In the genomic region with DNA sequence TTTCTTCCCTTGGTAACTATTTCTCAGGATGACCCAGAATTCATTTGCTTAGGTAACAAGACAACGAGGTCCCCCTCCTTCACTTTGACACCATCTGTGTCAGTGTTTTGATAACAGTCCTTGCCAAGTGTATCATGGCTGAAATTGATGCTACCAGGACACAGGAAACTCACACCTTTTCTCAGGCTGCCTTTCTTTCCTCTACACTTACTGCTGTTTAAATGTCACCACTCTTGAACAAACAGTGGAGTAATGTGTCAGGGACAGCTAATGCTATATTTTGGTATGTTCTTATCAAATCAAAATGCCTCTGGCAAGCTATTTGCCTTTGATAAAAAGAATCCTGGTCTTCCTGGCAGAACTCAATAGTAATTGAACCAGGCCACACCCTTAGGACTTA, we compare ENCODE assay signal across 16 cellular contexts.
DNase-seq lines count a peak whose midpoint lies in the region; ATAC-seq and FAIRE-seq lines count a peak whose summit lies in the region.
"Had no signal": no experiment of that assay in that cellular context is flagged by ENCODE, and none has a peak within 500 bp of the region (broad histone marks: within the 10 kb centered on the region; RNA-seq: fewer than 3 reads in every experiment).

No MANE protein-coding gene starts in this region.

- H3K27ac ChIP-seq in small intestine (ENCODE audit: low read depth in 1 of 2, low read length in 1 of 2): no peak overlapping the region
- H3K27ac ChIP-seq: 22Rv1, GM23248 had no signal

- no peaks in the 10 kb centered on the region for H3K36me3 Mint-ChIP-seq in effector memory CD8-positive, alpha-beta T cell (ENCODE audit: insufficient read depth)
- H3K36me3 Mint-ChIP-seq: CD8-positive, alpha-beta T cell had no signal

- no peaks in the 10 kb centered on the region for H3K4me1 Mint-ChIP-seq in effector memory CD8-positive, alpha-beta T cell (ENCODE audit: low read depth in 2 of 2)

- H3K36me3 ChIP-seq in small intestine (ENCODE audit: control insufficient read depth in 2 of 2, insufficient read depth in 2 of 2, low read length in 2 of 2): no peaks in the 10 kb centered on the region

- DNase-seq in DMS 273 (lab: John Stamatoyannopoulos, UW; ENCODE audit: unreplicated experiment): peak; percentile 21
- no peak for DNase-seq in DMS 273 treated with DMSO at 0.1 percent for 48 hours (lab: John Stamatoyannopoulos, UW)
- DNase-seq in NCI-H2171 treated with DMSO at 0.1 percent for 48 hours (lab: John Stamatoyannopoulos, UW): peak; percentile 67
- peak; percentile 42 for DNase-seq in cerebellum (ENCODE audit: low spot score)
- peak; percentile 10 for DNase-seq in small intestine
- no peak for DNase-seq in effector memory CD8-positive, alpha-beta T cell
- DNase-seq: CD8-positive, alpha-beta T cell; COR-L47; DMS53; GM23248 had no signal

- H3K4me3 ChIP-seq in small intestine (ENCODE audit: low read depth in 1 of 2, low read length in 2 of 2): no peak overlapping the region
- H3K4me3 ChIP-seq: GM12878, GM23248 had no signal

- H3K27ac Mint-ChIP-seq in effector memory CD8-positive, alpha-beta T cell: no peak overlapping the region
- H3K27ac Mint-ChIP-seq: CD8-positive, alpha-beta T cell had no signal

- no peaks in the 10 kb centered on the region for H3K27me3 Mint-ChIP-seq in effector memory CD8-positive, alpha-beta T cell

- H3K9me3 ChIP-seq in small intestine (ENCODE audit: control insufficient read depth, low read depth): no peaks in the 10 kb centered on the region

- no peak for ATAC-seq in HG02678 (IDR thresholded peaks at IDR 0.05; ENCODE audit: unreplicated experiment)
- ATAC-seq in effector memory CD8-positive, alpha-beta T cell (replicated peaks): no peak
- ATAC-seq: CD8-positive, alpha-beta T cell; GM12878 had no signal

- FAIRE-seq in small intestine (lab: Jason Lieb, UNC): no peak
- FAIRE-seq: D721Med, GM12878, H54 had no signal

- no peak overlapping the region for H3K4me3 Mint-ChIP-seq in effector memory CD8-positive, alpha-beta T cell
- H3K4me3 Mint-ChIP-seq: CD14-positive monocyte; CD8-positive, alpha-beta T cell had no signal

- H3K4me1 ChIP-seq in small intestine (ENCODE audit: control insufficient read depth in 2 of 2, insufficient read depth in 1 of 2, low read depth in 1 of 2, low read length in 1 of 2): no peaks in the 10 kb centered on the region

- H3K27me3 ChIP-seq in small intestine (ENCODE audit: control insufficient read depth in 2 of 2, insufficient read depth in 2 of 2, low read length in 2 of 2): no peaks in the 10 kb centered on the region

- 18 to 57% (median 24%) methylated on average over 1 of the region's 1 CpG for WGBS in small intestine, 3 donors

- H3K9me3 Mint-ChIP-seq in effector memory CD8-positive, alpha-beta T cell: peaks cover 0 to 3% of the 10 kb centered on the region in 2 donors
- H3K9me3 Mint-ChIP-seq: CD8-positive, alpha-beta T cell had no signal

Comparison
In these comparisons a context has a peak if more than half of its experiments do, and no peak if none do; other contexts are left out.
1. DNase-seq: peak in DMS 273 (single experiment), NCI-H2171 treated with DMSO at 0.1 percent for 48 hours (single experiment), cerebellum (single experiment) and small intestine (single experiment); none in DMS 273 treated with DMSO at 0.1 percent for 48 hours (single experiment) and effector memory CD8-positive, alpha-beta T cell (0 of 3).